ENCODE assay signal across 11 cellular contexts in the genomic region with DNA sequence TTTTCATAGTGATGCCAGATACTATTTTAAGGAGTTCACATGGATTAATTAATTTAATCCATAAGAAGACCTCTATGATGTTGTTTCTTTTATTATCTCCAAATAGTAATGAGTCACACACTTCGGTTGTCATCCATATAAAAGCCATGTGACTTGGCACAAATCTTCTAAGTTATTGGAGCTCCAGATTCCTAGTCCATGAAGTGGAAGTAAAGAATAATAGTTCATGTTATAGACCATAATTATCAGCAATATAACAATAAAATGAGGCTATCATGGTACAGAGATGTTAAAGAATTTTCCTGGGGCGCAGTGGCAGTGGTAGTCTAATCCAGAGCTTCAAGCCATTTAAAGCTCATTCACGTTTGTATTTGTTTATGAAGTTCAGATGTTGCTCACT. TPM values are rescaled to one million over a fixed set of nuclear protein-coding genes. Genes with fewer than 3 reads are reported as not detected.
"Had no signal": no experiment of that assay in that cellular context is flagged by ENCODE, and none has a peak within 500 bp of the region (broad histone marks: within the 10 kb centered on the region; RNA-seq: fewer than 3 reads in every experiment).

No MANE protein-coding gene starts in this region.

RNA-seq across cellular contexts. Expression of a gene that starts 26.2 kb away (rescaled TPM):
- total RNA-seq: OCI-LY7, PC-3, PC-9, Peyer's patch, Right ventricle myocardium inferior, Right ventricle myocardium superior, RPMI7951, SJCRH30, SJSA1, SK-MEL-5 had no signal
- polyA plus RNA-seq: SK-N-SH had no signal
